9 cellular contexts compared by ENCODE assay signal in genomic region chr11:72598901-72599300, GRCh38.
DNase-seq lines count a peak whose midpoint lies in the region; ATAC-seq, FAIRE-seq and TF ChIP-seq lines count a peak whose summit lies in the region.
"Had no signal": no experiment of that assay in that cellular context is flagged by ENCODE, and none has a peak within 500 bp of the region (broad histone marks: within the 10 kb centered on the region; RNA-seq: fewer than 3 reads in every experiment).

No MANE protein-coding gene starts in this region.

- no peak for ATAC-seq in GM18511 (IDR thresholded peaks at IDR 0.05; ENCODE audit: unreplicated experiment)
- no peak for ATAC-seq in HG03520 (IDR thresholded peaks at IDR 0.05; ENCODE audit: unreplicated experiment)
- ATAC-seq in GM19395 (IDR thresholded peaks at IDR 0.05; ENCODE audit: unreplicated experiment), result no peak

- H3K27me3 ChIP-seq in breast epithelium (no peaks in the 10 kb centered on the region), bronchial epithelial cell (ENCODE audit: control insufficient read depth, insufficient read depth, low read length) (peaks cover 3% of the 10 kb centered on the region)

- CTCF ChIA-PET in MCF 10A (lab: Yijun Ruan, JAX), result interaction anchor here (0.6 to 1.5 kb wide), 3 partner anchors 10 to 116 kb away, joined by 3 to 6 read pairs (median 4); no protein-coding TSS in a partner anchor

- FAIRE-seq in bronchial epithelial cell (lab: Jason Lieb, UNC), result no peak
- no peak for FAIRE-seq in GM12891 (lab: Jason Lieb, UNC)

- POLR2A ChIA-PET in MCF 10A (lab: Yijun Ruan, JAX), result no interaction called here

- no peaks in the 10 kb centered on the region for H3K9me3 ChIP-seq in breast epithelium

- H3K9me3 Mint-ChIP-seq in MCF 10A (ENCODE audit: unreplicated experiment), result no peaks in the 10 kb centered on the region

- no TSS peak for BruUV-seq in MCF 10A (replicated peaks; lab: Mats Ljungman, UMichigan)

- peak; percentile 18 for TF ChIP-seq CTCF in MCF 10A (IDR thresholded peaks at IDR 0.05; ENCODE audit: unreplicated experiment)
- peak in 1 of 3 donors; percentile 39 for TF ChIP-seq CTCF in breast epithelium (IDR thresholded peaks at IDR 0.05)
- peak; percentile 47 for TF ChIP-seq CTCF in bronchial epithelial cell (IDR thresholded peaks at IDR 0.05; ENCODE audit: insufficient read depth, low read length, severe bottlenecking)

- no peak overlapping the region for H3K4me3 Mint-ChIP-seq in MCF 10A (ENCODE audit: unreplicated experiment)

- H3K36me3 Mint-ChIP-seq in MCF 10A (ENCODE audit: insufficient read depth, unreplicated experiment), result no peaks in the 10 kb centered on the region

- H3K4me3 ChIP-seq in breast epithelium, result no peak overlapping the region
- no peak overlapping the region for H3K4me3 ChIP-seq in bronchial epithelial cell (ENCODE audit: low read depth, low read length)

- H3K4me1 Mint-ChIP-seq in MCF 10A (ENCODE audit: insufficient read depth, unreplicated experiment), result peaks cover 11% of the 10 kb centered on the region

- peaks cover 52% of the 10 kb centered on the region for H3K27me3 Mint-ChIP-seq in MCF 10A (ENCODE audit: insufficient read depth, unreplicated experiment)

- no peaks in the 10 kb centered on the region for H3K4me1 ChIP-seq in breast epithelium

- H3K27ac Mint-ChIP-seq in MCF 10A (ENCODE audit: low read depth, unreplicated experiment), result no peak overlapping the region

- TF ChIP-seq POLR2A in breast epithelium (IDR thresholded peaks at IDR 0.05), result no peak
- TF ChIP-seq POLR2A in GM12891 (IDR thresholded peaks at IDR 0.05; ENCODE audit: low read depth, low read length), result no peak

- H3K27ac ChIP-seq in breast epithelium, result no peak overlapping the region
- H3K27ac ChIP-seq: HL-60 had no signal

- DNase-seq in MCF 10A (ENCODE audit: unreplicated experiment) (peak; percentile 27), breast epithelium (ENCODE audit: low spot score in 2 of 2) (no peak), bronchial epithelial cell (ENCODE audit: low read depth) (no peak), left kidney (ENCODE audit: low read depth, low spot score) (peak; percentile 67), GM12891 (ENCODE audit: insufficient read length, low spot score) (no peak)

- H3K36me3 ChIP-seq in breast epithelium (no peaks in the 10 kb centered on the region), bronchial epithelial cell (ENCODE audit: control insufficient read depth, insufficient read depth, low read length) (no peaks in the 10 kb centered on the region)

- intact Hi-C loops in MCF 10A (cut with micrococcal nuclease), result loop anchor here (2.0 kb wide), 1 partner anchor 44 kb away; no protein-coding TSS in a partner anchor
- intact Hi-C loops in breast epithelium (cut with DNase I; ENCODE audit: low total_unique reads), result no loop called here

TF ChIP-seq in GM12891, 5 proteins besides CTCF, POLR2A, EP300 and RAD21:
- no peak for TF ChIP-seq SPI1 (IDR thresholded peaks at IDR 0.05; ENCODE audit: low read depth, low read length)
- no peak for TF ChIP-seq POU2F2 (IDR thresholded peaks at IDR 0.05; ENCODE audit: low read depth, low read length)
- no peak for TF ChIP-seq PAX5 (IDR thresholded peaks at IDR 0.05; ENCODE audit: insufficient read depth, low read length, severe bottlenecking)
- no peak for TF ChIP-seq TAF1 (IDR thresholded peaks at IDR 0.05; ENCODE audit: low read depth, low read length)
- TF ChIP-seq POLR2AphosphoS5 (IDR thresholded peaks at IDR 0.05; ENCODE audit: low read depth, low read length), result no peak

Comparison
In these comparisons a context has a peak if more than half of its experiments do, and no peak if none do; other contexts are left out.
1. DNase-seq: peak in MCF 10A (single experiment) and left kidney (single experiment); none in breast epithelium (0 of 2), bronchial epithelial cell (single experiment) and GM12891 (single experiment).